8 cellular contexts compared by ENCODE assay signal in the genomic region with DNA sequence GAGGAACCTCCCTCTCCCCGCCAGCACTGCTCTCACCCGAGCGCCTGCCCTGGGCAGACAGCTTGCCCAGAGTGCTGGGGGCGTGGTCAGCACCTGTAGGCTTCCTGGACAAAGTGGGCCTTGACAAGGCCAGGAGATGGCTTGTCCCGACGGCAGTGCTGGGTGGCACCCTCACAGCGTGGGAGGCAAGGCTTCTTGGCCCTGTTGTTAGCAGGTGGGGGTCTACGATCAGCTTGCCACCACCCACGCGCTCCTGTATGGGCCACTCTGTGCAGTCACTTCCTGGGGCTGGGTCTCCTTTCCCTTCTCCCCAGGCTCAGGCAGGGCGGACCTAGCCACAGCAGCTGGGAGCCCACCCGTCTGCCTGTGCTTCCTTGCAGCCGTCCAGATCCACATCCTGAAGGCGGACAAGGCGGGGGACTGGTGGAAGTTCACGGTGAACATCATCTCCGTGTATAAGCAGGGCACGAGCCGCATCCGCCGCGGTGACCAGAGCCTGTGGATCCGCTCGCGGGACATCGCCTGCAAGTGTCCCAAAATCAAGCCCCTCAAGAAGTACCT.
DNase-seq lines count a peak whose midpoint lies in the region; ATAC-seq, FAIRE-seq and TF ChIP-seq lines count a peak whose summit lies in the region.

No MANE protein-coding gene starts in this region.

- H3K9me3 ChIP-seq in sigmoid colon = no peaks in the 10 kb centered on the region

- H3K4me1 ChIP-seq in sigmoid colon = peaks cover 3 to 52% (median 48%) of the 10 kb centered on the region in 4 donors

- 31 to 34% methylated on average over 26 of the region's 26 CpGs for WGBS in sigmoid colon, 2 donors

- TF ChIP-seq POLR2A in GM12892 (IDR thresholded peaks at IDR 0.05; ENCODE audit: low read depth, low read length) = no peak
- TF ChIP-seq POLR2A in sigmoid colon (IDR thresholded peaks at IDR 0.05) = no peak
- TF ChIP-seq POLR2A in GM18505 (IDR thresholded peaks at IDR 0.05; ENCODE audit: borderline replicate concordance, extremely low read depth, insufficient read depth, insufficient read length) = no peak

- intact Hi-C loops in sigmoid colon (cut with DNase I) = loop anchor here (2.0 to 5.0 kb wide), 2 partner anchors 122 to 237 kb away; no protein-coding TSS in a partner anchor

- H3K27ac ChIP-seq in sigmoid colon = peak overlapping the region; percentile 92 to 96 (median 95)

- TF ChIP-seq CTCF in fibroblast of the aortic adventitia (IDR thresholded peaks at IDR 0.05; ENCODE audit: insufficient read depth, low read length) (no peak), sigmoid colon (IDR thresholded peaks at IDR 0.05) (no peak)

- TF ChIP-seq EP300 in sigmoid colon (IDR thresholded peaks at IDR 0.05) = no peak

- H3K36me3 ChIP-seq in sigmoid colon = no peaks in the 10 kb centered on the region

- H3K27me3 ChIP-seq in sigmoid colon = no peaks in the 10 kb centered on the region

- ATAC-seq in left lobe of liver (no peak), GM18505 (IDR thresholded peaks at IDR 0.05; ENCODE audit: unreplicated experiment) (no peak)

- no peak for FAIRE-seq in GM12892 (lab: Jason Lieb, UNC)

- H3K4me3 ChIP-seq in fibroblast of the aortic adventitia (ENCODE audit: low read depth, low read length) (peak overlapping the region; percentile 48), sigmoid colon (peak overlapping the region; percentile 12 to 54 (median 51))

- DNase-seq in GM12892 (ENCODE audit: insufficient read length) = peak; percentile 37
- peak; percentile 47 for DNase-seq in activated CD4-positive, alpha-beta T cell treated with anti-CD3 and anti-CD28 coated beads for 48 hours
- DNase-seq in fibroblast of the aortic adventitia (ENCODE audit: low read depth) = no peak
- DNase-seq in sigmoid colon = no peak
- DNase-seq in left lobe of liver (ENCODE audit: low spot score) = no peak
- no peak for DNase-seq in kidney glomerular epithelial cell (lab: John Stamatoyannopoulos, UW)
- DNase-seq in NCI-H446 (lab: John Stamatoyannopoulos, UW) = no peak

Comparison
In these comparisons a context has a peak if more than half of its experiments do, and no peak if none do; other contexts are left out.
1. DNase-seq: peak in GM12892 (single experiment) and activated CD4-positive, alpha-beta T cell treated with anti-CD3 and anti-CD28 coated beads for 48 hours (single experiment); none in fibroblast of the aortic adventitia (single experiment), sigmoid colon (single experiment), left lobe of liver (single experiment), kidney glomerular epithelial cell (single experiment) and NCI-H446 (0 of 2).